ENCODE assay signal across 10 cellular contexts in the genomic region with DNA sequence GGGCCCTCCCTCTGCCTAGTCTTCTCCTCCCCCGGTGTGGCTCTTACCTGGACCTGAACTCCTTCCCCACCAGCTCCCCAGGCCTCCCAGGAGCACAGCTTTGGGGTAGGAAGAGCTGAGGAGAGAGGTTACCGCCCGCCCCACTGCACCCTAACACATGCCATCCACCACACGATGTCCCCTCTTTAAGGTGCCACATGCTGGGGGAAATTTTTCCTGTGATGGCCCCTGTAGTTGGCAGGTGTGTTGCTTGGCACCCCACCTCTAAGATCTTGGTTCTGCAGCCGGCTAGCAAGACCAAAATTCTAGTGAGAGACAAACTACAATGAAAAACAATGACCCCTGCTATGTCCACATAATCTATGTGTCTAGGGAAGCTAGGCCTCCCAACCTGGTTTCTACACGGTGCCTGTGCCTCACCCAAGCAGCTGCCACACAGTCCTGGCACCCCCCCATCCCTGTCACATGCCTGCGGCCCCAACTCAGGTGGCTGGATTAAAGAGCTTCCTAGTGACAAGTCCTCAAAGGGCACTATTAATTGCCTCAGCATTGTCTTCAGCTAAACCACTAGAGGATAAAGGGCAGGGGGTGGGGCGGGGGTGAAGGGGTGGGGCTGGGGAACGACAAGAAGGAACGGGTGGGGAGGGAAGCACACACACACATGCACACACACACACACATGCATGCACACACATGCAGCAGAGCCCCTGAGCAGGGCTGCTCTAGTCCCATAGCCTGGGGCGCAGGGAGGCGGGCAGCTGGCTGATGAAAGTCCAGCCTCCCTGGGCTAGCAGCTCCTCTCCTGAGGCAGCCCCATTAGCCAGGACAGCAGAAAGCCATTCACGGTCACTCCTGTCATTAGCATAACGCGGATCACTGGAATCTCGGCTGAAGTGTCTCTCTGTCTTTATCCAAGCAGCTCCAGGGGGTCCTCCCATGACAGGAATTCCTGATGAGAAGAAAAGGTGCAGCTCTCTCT. TPM values are rescaled to one million over a fixed set of nuclear protein-coding genes. Genes with fewer than 3 reads are reported as not detected.
A peak's percentile ranks its signal among the peaks of the same experiment; 100 is the strongest.
DNase-seq lines count a peak whose midpoint lies in the region; ATAC-seq and TF ChIP-seq lines count a peak whose summit lies in the region.
"Had no signal": no experiment of that assay in that cellular context is flagged by ENCODE, and none has a peak within 500 bp of the region (broad histone marks: within the 10 kb centered on the region; RNA-seq: fewer than 3 reads in every experiment).

No MANE protein-coding gene starts in this region.

- H3K27me3 ChIP-seq in BLaER1 treated with 17β-estradiol and CSF1 and Interleukin-3, amounts not matched to agents 10 nM and 100 nM, result no peaks in the 10 kb centered on the region
- no peaks in the 10 kb centered on the region; the same call in 1 of the 2 replicates for H3K27me3 ChIP-seq in H7 (ENCODE audit: control insufficient read depth, insufficient read depth, low read length)

- peak; percentile 34 for ATAC-seq in left colon
- ATAC-seq in HG03520 (IDR thresholded peaks at IDR 0.05; ENCODE audit: unreplicated experiment), result no peak

- H3K4me1 ChIP-seq in BLaER1 treated with 17β-estradiol and CSF1 and Interleukin-3, amounts not matched to agents 10 nM and 100 nM, result peaks cover 12 to 27% (median 24%) of the 10 kb centered on the region in 10 experiments
- peaks cover 15% of the 10 kb centered on the region for H3K4me1 ChIP-seq in OCI-LY7 (ENCODE audit: insufficient read depth, low read length, poor library complexity, severe bottlenecking)

- no peaks in the 10 kb centered on the region for H3K36me3 ChIP-seq in BLaER1 treated with 17β-estradiol and CSF1 and Interleukin-3, amounts not matched to agents 10 nM and 100 nM
- H3K36me3 ChIP-seq in H7 (replicated peaks; ENCODE audit: control insufficient read depth, insufficient read depth, low read length) (no peaks in the 10 kb centered on the region), OCI-LY7 (ENCODE audit: insufficient read depth, low read length) (no peaks in the 10 kb centered on the region)

- no peak overlapping the region for H3K4me3 ChIP-seq in BLaER1 treated with 17β-estradiol and CSF1 and Interleukin-3, amounts not matched to agents 10 nM and 100 nM
- H3K4me3 ChIP-seq in H7 (ENCODE audit: insufficient read depth, low read depth, low read length), result no peak overlapping the region
- H3K4me3 ChIP-seq in OCI-LY7 (ENCODE audit: low read depth, low read length, poor library complexity, severe bottlenecking), result no peak overlapping the region

- peak overlapping the region; percentile 92 for H2AFZ ChIP-seq in OCI-LY7 (ENCODE audit: low read length)

- intact Hi-C loops in OCI-LY7 (cut with micrococcal nuclease; ENCODE audit: unreplicated experiment) (no loop called here), left colon (cut with DNase I, micrococcal nuclease) (no loop called here)

- peak; percentile 79 for DNase-seq in H7
- no peak for DNase-seq in OCI-LY7 (ENCODE audit: low spot score)
- peak in 1 of 2 donors; percentile 18 for DNase-seq in left colon
- DNase-seq in NAMALWA (ENCODE audit: low spot score), result no peak
- DNase-seq in UCSD-AML1 (lab: John Stamatoyannopoulos, UW; ENCODE audit: unreplicated experiment), result no peak
- DNase-seq in activated CD4-positive, CD25-positive, alpha-beta regulatory T cell (lab: John Stamatoyannopoulos, UW), result no peak
- DNase-seq: NCI-H2081 treated with DMSO at 0.1 percent for 48 hours had no signal

- H4K20me1 ChIP-seq in BLaER1 treated with 17β-estradiol and CSF1 and Interleukin-3, amounts not matched to agents 10 nM and 100 nM, result no peaks in the 10 kb centered on the region; a peak in 1 of 22 replicates
- no peaks in the 10 kb centered on the region for H4K20me1 ChIP-seq in OCI-LY7 (ENCODE audit: insufficient read depth, low read length)

- H3K9me2 ChIP-seq in OCI-LY7 (ENCODE audit: insufficient read depth, low read length), result no peaks in the 10 kb centered on the region

- H3K9me3 ChIP-seq in BLaER1 treated with 17β-estradiol and CSF1 and Interleukin-3, amounts not matched to agents 10 nM and 100 nM (replicated peaks in 1 of 11), result no peaks in the 10 kb centered on the region
- H3K9me3 ChIP-seq in OCI-LY7 (ENCODE audit: low read length), result no peaks in the 10 kb centered on the region

- no TSS peak for BruUV-seq in OCI-LY7 (replicated peaks; lab: Mats Ljungman, UMichigan)

- H3K9ac ChIP-seq in BLaER1 treated with 17β-estradiol and CSF1 and Interleukin-3, amounts not matched to agents 10 nM and 100 nM, result 0 out of 22 replicates have a peak overlapping the region, but pooled peaks of 1 of the 11 experiments have one; percentile 22

- CTCF ChIA-PET in OCI-LY7 (lab: Charles Lee; ENCODE audit: unreplicated experiment), result interaction anchor here (0.6 to 1.4 kb wide), 5 partner anchors 69 to 1875 kb away, joined by 3 to 6 read pairs (median 3); no protein-coding TSS in a partner anchor

- H3K79me2 ChIP-seq in OCI-LY7 (ENCODE audit: insufficient read depth, low read depth, low read length), result no peaks in the 10 kb centered on the region

- no peak overlapping the region; a peak in 2 of 22 replicates for H3K27ac ChIP-seq in BLaER1 treated with 17β-estradiol and CSF1 and Interleukin-3, amounts not matched to agents 10 nM and 100 nM
- H3K27ac ChIP-seq in OCI-LY7 (ENCODE audit: low read depth, low read length, poor library complexity, severe bottlenecking), result no peak overlapping the region

- H3K4me2 ChIP-seq in BLaER1 treated with 17β-estradiol and CSF1 and Interleukin-3, amounts not matched to agents 10 nM and 100 nM, result peak overlapping the region; percentile 28 to 78 (median 56); a peak in 20 of 22 replicates
- no peak overlapping the region for H3K4me2 ChIP-seq in OCI-LY7 (ENCODE audit: low read length)

- POLR2A ChIA-PET in OCI-LY7 (lab: Charles Lee), result interaction anchor here (1.5 kb wide), 1 partner anchor 225 kb away, joined by 3 read pairs; the partner anchor contains the start of gene PAIP2B

- TF ChIP-seq CTCF in OCI-LY7 (conservative IDR thresholded peaks at IDR 0.05; ENCODE audit: low read length), result no peak

RNA-seq across cellular contexts. Expression of gene TEX261, which starts 7.2 kb away (rescaled TPM):
- 13.4 and 13.5 TPM in 2 replicates for total RNA-seq in H7 (2014; rRNA removed; shearing (Covaris generic))
- 26.7 and 34.5 TPM in 2 replicates for total RNA-seq in OCI-LY7 (2014; rRNA removed; shearing (Covaris generic))
- total RNA-seq in OCI-LY7 (2022) (45.8 and 57.7 TPM in 2 replicates), left colon (10 to 100 TPM; 42.1 to 50.4 TPM)

RNA-seq across cellular contexts. Expression of gene ANKRD53, which starts 23.5 kb away (rescaled TPM):
- not detected in 2 replicates for total RNA-seq in H7 (2014; rRNA removed; shearing (Covaris generic))
- total RNA-seq in OCI-LY7 (2014; rRNA removed; shearing (Covaris generic)), result not detected in 2 replicates
- total RNA-seq in OCI-LY7 (2022) (not detected in 2 replicates), left colon (under 1 TPM; 0.61 to 0.70 TPM)
- total RNA-seq: activated T-helper 1 cell treated with anti-CD3 and anti-CD28 coated beads, Interleukin-12 subunit alpha, Interleukin-12 subunit beta, Interleukin-2, Interleukin-4 antibody, amounts not matched to agents 30 ng/mL and 10 ng/mL and 1 ng/mL, durations not matched to agents 14 hours and 24 hours and 36 hours had no signal
